ENCODE assay signal across 8 cellular contexts in genomic region chr9:36486454-36486932, GRCh38.
DNase-seq lines count a peak whose midpoint lies in the region; ATAC-seq, FAIRE-seq and TF ChIP-seq lines count a peak whose summit lies in the region.

No MANE protein-coding gene starts in this region.

- DNase-seq in EH (ENCODE audit: low read depth) (peak; percentile 36), HFF-Myc (ENCODE audit: extremely low read depth, low read depth) (no peak), endodermal cell (no peak), naive B cell (no peak), GM19239 (ENCODE audit: insufficient read length, low spot score) (no peak), SKM-1 (lab: John Stamatoyannopoulos, UW; ENCODE audit: unreplicated experiment) (no peak)

- H3K4me1 Mint-ChIP-seq in T-helper 1 cell treated with Interleukin-12 subunit alpha and Interleukin-12 subunit beta and Interleukin-4 antibody, amounts not matched to agents 30 μg/mL and 1 μg/mL, for 36 hours (ENCODE audit: low read depth): peaks cover 46% of the 10 kb centered on the region
- peaks cover 40% of the 10 kb centered on the region for H3K4me1 Mint-ChIP-seq in endodermal cell
- peaks cover 37 to 58% (median 39%) of the 10 kb centered on the region in 3 donors for H3K4me1 Mint-ChIP-seq in naive B cell

- H3K27ac ChIP-seq in endodermal cell (ENCODE audit: low read depth, low read length): peak overlapping the region; percentile 83

- H3K27me3 ChIP-seq in endodermal cell (ENCODE audit: control insufficient read depth, insufficient read depth, low read length, poor library complexity, severe bottlenecking): no peaks in the 10 kb centered on the region

- ATAC-seq in naive B cell (ENCODE audit: low read depth in 2 of 2): no peak
- ATAC-seq in HG02884 (IDR thresholded peaks at IDR 0.05; ENCODE audit: unreplicated experiment): no peak

- peak overlapping the region; percentile 82 for H3K4me3 ChIP-seq in HFF-Myc (replicated peaks; ENCODE audit: low read depth, low read length)
- peak overlapping the region; percentile 93 for H3K4me3 ChIP-seq in endodermal cell (ENCODE audit: low read length)

- peaks cover 3% of the 10 kb centered on the region for H3K36me3 ChIP-seq in endodermal cell (ENCODE audit: control insufficient read depth, insufficient read depth, low read length)

- peaks cover 11% of the 10 kb centered on the region for H3K36me3 Mint-ChIP-seq in T-helper 1 cell treated with Interleukin-12 subunit alpha and Interleukin-12 subunit beta and Interleukin-4 antibody, amounts not matched to agents 30 μg/mL and 1 μg/mL, for 36 hours (ENCODE audit: low read depth)
- H3K36me3 Mint-ChIP-seq in endodermal cell (ENCODE audit: low read depth) (peaks cover 2% of the 10 kb centered on the region), naive B cell (no peaks in the 10 kb centered on the region)

- H3K9me3 ChIP-seq in endodermal cell (ENCODE audit: control insufficient read depth, low read length): no peaks in the 10 kb centered on the region

- H3K9me3 Mint-ChIP-seq in T-helper 1 cell treated with Interleukin-12 subunit alpha and Interleukin-12 subunit beta and Interleukin-4 antibody, amounts not matched to agents 30 μg/mL and 1 μg/mL, for 36 hours: no peaks in the 10 kb centered on the region
- H3K9me3 Mint-ChIP-seq in endodermal cell: no peaks in the 10 kb centered on the region
- H3K9me3 Mint-ChIP-seq in naive B cell: no peaks in the 10 kb centered on the region

- peak overlapping the region; percentile 93 for H3K4me3 Mint-ChIP-seq in T-helper 1 cell treated with Interleukin-12 subunit alpha and Interleukin-12 subunit beta and Interleukin-4 antibody, amounts not matched to agents 30 μg/mL and 1 μg/mL, for 36 hours
- H3K4me3 Mint-ChIP-seq in endodermal cell: peak overlapping the region; percentile 74
- peak overlapping the region; percentile 67 to 96 (median 90) for H3K4me3 Mint-ChIP-seq in naive B cell

- H3K27ac Mint-ChIP-seq in T-helper 1 cell treated with Interleukin-12 subunit alpha and Interleukin-12 subunit beta and Interleukin-4 antibody, amounts not matched to agents 30 μg/mL and 1 μg/mL, for 36 hours: peak overlapping the region; percentile 84
- H3K27ac Mint-ChIP-seq in endodermal cell: peak overlapping the region; percentile 85
- peak overlapping the region; percentile 66 to 93 (median 88) for H3K27ac Mint-ChIP-seq in naive B cell

- TF ChIP-seq CTCF in HFF-Myc (IDR thresholded peaks at IDR 0.05; ENCODE audit: low read depth, low read length, missing control alignments): no peak
- TF ChIP-seq CTCF in endodermal cell (conservative IDR thresholded peaks at IDR 0.05): no peak

- WGBS in endodermal cell (ENCODE audit: insufficient coverage in 1 of 2, insufficient read length in 1 of 2), 2 experiments: 1 to 2% methylated on average over 15 to 22 of the region's 22 CpGs

- no peak for FAIRE-seq in GM19239 (lab: Jason Lieb, UNC)

- H3K27me3 Mint-ChIP-seq in T-helper 1 cell treated with Interleukin-12 subunit alpha and Interleukin-12 subunit beta and Interleukin-4 antibody, amounts not matched to agents 30 μg/mL and 1 μg/mL, for 36 hours (ENCODE audit: low read depth): no peaks in the 10 kb centered on the region
- H3K27me3 Mint-ChIP-seq in endodermal cell (ENCODE audit: insufficient read depth): no peaks in the 10 kb centered on the region
- H3K27me3 Mint-ChIP-seq in naive B cell: no peaks in the 10 kb centered on the region

- peaks cover 4% of the 10 kb centered on the region for H3K4me1 ChIP-seq in endodermal cell (ENCODE audit: control insufficient read depth, insufficient read depth, low read length)

- peak overlapping the region; percentile 82 for H3K9ac ChIP-seq in endodermal cell (ENCODE audit: extremely low read depth, low read length, poor library complexity, severe bottlenecking)
